10 cellular contexts compared by ENCODE assay signal in the genomic region with DNA sequence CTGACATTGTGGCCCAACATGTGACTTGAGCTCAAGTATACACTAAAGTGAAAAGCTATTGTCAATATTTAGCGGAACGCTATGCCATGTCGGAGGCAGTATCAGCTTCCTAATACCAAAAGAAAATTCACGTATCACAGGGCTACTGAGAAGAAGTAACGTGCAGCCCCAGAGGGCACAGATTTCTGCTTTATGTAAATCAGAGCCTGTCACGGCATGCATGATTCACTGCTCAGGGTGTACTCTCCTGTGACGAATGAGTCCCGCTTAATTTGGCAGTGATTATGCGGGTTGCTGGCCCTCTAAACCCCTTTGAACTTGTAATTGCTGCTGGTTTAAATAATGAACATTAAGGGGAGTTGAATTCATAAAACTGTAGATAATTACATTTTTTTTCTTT.
A peak's percentile ranks its signal among the peaks of the same experiment; 100 is the strongest.
DNase-seq lines count a peak whose midpoint lies in the region; ATAC-seq and TF ChIP-seq lines count a peak whose summit lies in the region.
"Had no signal": no experiment of that assay in that cellular context is flagged by ENCODE, and none has a peak within 500 bp of the region (broad histone marks: within the 10 kb centered on the region; RNA-seq: fewer than 3 reads in every experiment).

No MANE protein-coding gene starts in this region.

- no peaks in the 10 kb centered on the region for H3K36me3 Mint-ChIP-seq in activated naive CD8-positive, alpha-beta T cell treated with anti-CD3 and anti-CD28 coated beads for 36 hours
- no peaks in the 10 kb centered on the region for H3K36me3 Mint-ChIP-seq in activated naive CD8-positive, alpha-beta T cell treated with anti-CD3 and anti-CD28 coated beads, Interleukin-2, amount 50 U/mL, for 24 hours (ENCODE audit: low read depth)

- no peak overlapping the region for H3K27ac Mint-ChIP-seq in activated naive CD8-positive, alpha-beta T cell treated with anti-CD3 and anti-CD28 coated beads for 36 hours
- no peak overlapping the region for H3K27ac Mint-ChIP-seq in activated naive CD8-positive, alpha-beta T cell treated with anti-CD3 and anti-CD28 coated beads, Interleukin-2, amount 50 U/mL, for 24 hours

- no peak overlapping the region for H3K4me3 Mint-ChIP-seq in activated naive CD8-positive, alpha-beta T cell treated with anti-CD3 and anti-CD28 coated beads for 36 hours
- no peak overlapping the region for H3K4me3 Mint-ChIP-seq in activated naive CD8-positive, alpha-beta T cell treated with anti-CD3 and anti-CD28 coated beads, Interleukin-2, amount 50 U/mL, for 24 hours

- H3K36me3 ChIP-seq in RWPE2 (ENCODE audit: low read depth), result no peaks in the 10 kb centered on the region

- ATAC-seq in GM19025 (IDR thresholded peaks at IDR 0.05; ENCODE audit: low read depth, unreplicated experiment) (peak; percentile 68), RWPE2 (ENCODE audit: low read depth) (peak; percentile 85), GM18511 (IDR thresholded peaks at IDR 0.05; ENCODE audit: unreplicated experiment) (no peak)
- no peak for ATAC-seq in activated naive CD8-positive, alpha-beta T cell treated with anti-CD3 and anti-CD28 coated beads, Interleukin-2, amount 50 U/mL, for 24 hours
- ATAC-seq: HCT116 had no signal

- H3K27me3 Mint-ChIP-seq in activated naive CD8-positive, alpha-beta T cell treated with anti-CD3 and anti-CD28 coated beads for 36 hours, result peaks cover 4% of the 10 kb centered on the region
- peaks cover 3% of the 10 kb centered on the region for H3K27me3 Mint-ChIP-seq in activated naive CD8-positive, alpha-beta T cell treated with anti-CD3 and anti-CD28 coated beads, Interleukin-2, amount 50 U/mL, for 24 hours

- H3K9me3 ChIP-seq in RWPE2 (ENCODE audit: severe bottlenecking), result no peaks in the 10 kb centered on the region

- no peaks in the 10 kb centered on the region for H3K9me3 Mint-ChIP-seq in activated naive CD8-positive, alpha-beta T cell treated with anti-CD3 and anti-CD28 coated beads for 36 hours
- peaks cover 4% of the 10 kb centered on the region for H3K9me3 Mint-ChIP-seq in activated naive CD8-positive, alpha-beta T cell treated with anti-CD3 and anti-CD28 coated beads, Interleukin-2, amount 50 U/mL, for 24 hours

- H3K27me3 ChIP-seq in RWPE2 (ENCODE audit: insufficient read depth, poor library complexity, severe bottlenecking), result no peaks in the 10 kb centered on the region

- no peaks in the 10 kb centered on the region for H3K4me1 ChIP-seq in RWPE2 (ENCODE audit: insufficient read depth, poor library complexity, severe bottlenecking)

- no peaks in the 10 kb centered on the region for H3K4me1 Mint-ChIP-seq in activated naive CD8-positive, alpha-beta T cell treated with anti-CD3 and anti-CD28 coated beads for 36 hours
- no peaks in the 10 kb centered on the region for H3K4me1 Mint-ChIP-seq in activated naive CD8-positive, alpha-beta T cell treated with anti-CD3 and anti-CD28 coated beads, Interleukin-2, amount 50 U/mL, for 24 hours

- H3K27ac ChIP-seq in RWPE2 (ENCODE audit: poor library complexity, severe bottlenecking), result no peak overlapping the region

- H3K4me3 ChIP-seq in RWPE2 (ENCODE audit: severe bottlenecking) (no peak overlapping the region), fibroblast of villous mesenchyme (ENCODE audit: low read depth, low read length) (no peak overlapping the region)

- DNase-seq in RWPE2 (ENCODE audit: low spot score) (no peak), fibroblast of villous mesenchyme (ENCODE audit: low read depth) (peak; percentile 34), putamen (ENCODE audit: low spot score) (peak; percentile 34)
- DNase-seq in activated naive CD8-positive, alpha-beta T cell treated with anti-CD3 and anti-CD28 coated beads for 36 hours, result no peak
- no peak for DNase-seq in activated CD4-positive, alpha-beta T cell treated with anti-CD3 and anti-CD28 coated beads for 4 hours
- DNase-seq in activated naive CD8-positive, alpha-beta T cell treated with anti-CD3 and anti-CD28 coated beads, Interleukin-2, amount 50 U/mL, for 24 hours, result no peak
- DNase-seq: activated T-cell treated with anti-CD3 and anti-CD28 coated beads for 4 hours had no signal

- TF ChIP-seq CTCF in RWPE2 (IDR thresholded peaks at IDR 0.05; ENCODE audit: poor library complexity, severe bottlenecking) (no peak), fibroblast of villous mesenchyme (IDR thresholded peaks at IDR 0.05; ENCODE audit: insufficient read depth, low read depth, low read length) (no peak)

Comparison
In these comparisons a context has a peak if more than half of its experiments do, and no peak if none do; other contexts are left out.
1. ATAC-seq: peak in GM19025 (single experiment) and RWPE2 (single experiment); none in GM18511 (single experiment) and activated naive CD8-positive, alpha-beta T cell treated with anti-CD3 and anti-CD28 coated beads, Interleukin-2, amount 50 U/mL, for 24 hours (single experiment).
2. DNase-seq: peak in fibroblast of villous mesenchyme (single experiment) and putamen (single experiment); none in RWPE2 (single experiment), activated naive CD8-positive, alpha-beta T cell treated with anti-CD3 and anti-CD28 coated beads for 36 hours (single experiment), activated CD4-positive, alpha-beta T cell treated with anti-CD3 and anti-CD28 coated beads for 4 hours (0 of 2) and activated naive CD8-positive, alpha-beta T cell treated with anti-CD3 and anti-CD28 coated beads, Interleukin-2, amount 50 U/mL, for 24 hours (single experiment).